Comparison of ENCODE assay signal across 1 cellular context in the genomic region with DNA sequence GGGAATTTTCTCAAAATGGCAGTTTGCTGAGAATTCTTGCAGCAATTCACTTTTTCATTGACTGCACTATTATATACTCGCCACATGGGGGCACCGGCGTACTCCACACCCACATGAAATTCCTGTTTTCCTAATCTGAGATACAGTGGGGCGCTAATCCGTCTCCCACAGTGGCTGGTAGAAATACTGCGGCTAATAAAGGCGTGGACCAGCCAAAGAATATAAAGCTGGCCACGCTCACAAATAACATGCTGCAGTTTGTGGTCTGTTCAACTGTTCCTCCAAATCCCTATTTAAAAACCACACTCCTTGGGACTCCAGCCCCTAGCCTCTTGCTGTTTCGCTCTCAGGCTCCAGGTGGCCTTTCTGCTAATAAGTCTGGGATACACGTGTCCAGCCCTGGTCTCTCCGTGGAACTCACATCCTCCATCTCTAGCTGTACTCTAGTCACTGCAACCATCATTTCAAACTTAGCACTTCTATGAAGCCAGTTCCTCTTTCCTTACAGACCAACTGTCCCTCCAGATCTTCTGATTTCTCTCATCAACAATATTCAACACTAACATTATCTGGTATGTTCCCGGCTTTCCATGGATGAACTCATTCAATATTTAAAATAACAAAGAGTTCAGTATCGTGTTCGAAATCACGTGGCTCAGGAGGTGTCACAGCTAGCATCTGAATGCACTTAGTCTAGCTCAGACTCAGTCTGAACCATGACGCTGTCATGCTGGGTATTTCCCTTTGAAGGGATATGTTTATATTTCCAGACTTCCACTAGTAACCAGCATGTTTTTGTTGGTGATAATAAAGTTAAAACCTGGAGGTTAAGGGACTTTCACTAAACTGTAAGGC.
A peak's percentile ranks its signal among the peaks of the same experiment; 100 is the strongest.
TF ChIP-seq lines count a peak whose summit lies in the region.

No MANE protein-coding gene starts in this region.

TF ChIP-seq in K562, 482 proteins besides CTCF, POLR2A, EP300 and RAD21 (continues in another document):
- TF ChIP-seq MAFG (tag; conservative IDR thresholded peaks at IDR 0.05) = no peak
- TF ChIP-seq ZNF75A (CRISPR knock-in tag; IDR thresholded peaks at IDR 0.05) = 0 out of 2 replicates have a peak, but pooled peaks have one; percentile 12
- TF ChIP-seq SMAD3 (CRISPR knock-in tag; conservative IDR thresholded peaks at IDR 0.05) = no peak
- TF ChIP-seq MYBL2 (IDR thresholded peaks at IDR 0.05; ENCODE audit: low read depth) = no peak
- no peak for TF ChIP-seq MYBL2 (CRISPR knock-in tag; IDR thresholded peaks at IDR 0.05; ENCODE audit: borderline replicate concordance)
- TF ChIP-seq CBX5 (IDR thresholded peaks at IDR 0.05; ENCODE audit: borderline replicate concordance, low read depth) = no peak
- TF ChIP-seq ZNF431 (CRISPR knock-in tag; IDR thresholded peaks at IDR 0.05) = no peak
- TF ChIP-seq ZNF175 (CRISPR knock-in tag; IDR thresholded peaks at IDR 0.05; ENCODE audit: low read depth) = no peak
- no peak for TF ChIP-seq STAT5B (CRISPR knock-in tag; IDR thresholded peaks at IDR 0.05)
- TF ChIP-seq EHMT2 (IDR thresholded peaks at IDR 0.05) = no peak
- TF ChIP-seq RHOXF2B (CRISPR knock-in tag; conservative IDR thresholded peaks at IDR 0.05) = no peak
- TF ChIP-seq, protein P1, sequence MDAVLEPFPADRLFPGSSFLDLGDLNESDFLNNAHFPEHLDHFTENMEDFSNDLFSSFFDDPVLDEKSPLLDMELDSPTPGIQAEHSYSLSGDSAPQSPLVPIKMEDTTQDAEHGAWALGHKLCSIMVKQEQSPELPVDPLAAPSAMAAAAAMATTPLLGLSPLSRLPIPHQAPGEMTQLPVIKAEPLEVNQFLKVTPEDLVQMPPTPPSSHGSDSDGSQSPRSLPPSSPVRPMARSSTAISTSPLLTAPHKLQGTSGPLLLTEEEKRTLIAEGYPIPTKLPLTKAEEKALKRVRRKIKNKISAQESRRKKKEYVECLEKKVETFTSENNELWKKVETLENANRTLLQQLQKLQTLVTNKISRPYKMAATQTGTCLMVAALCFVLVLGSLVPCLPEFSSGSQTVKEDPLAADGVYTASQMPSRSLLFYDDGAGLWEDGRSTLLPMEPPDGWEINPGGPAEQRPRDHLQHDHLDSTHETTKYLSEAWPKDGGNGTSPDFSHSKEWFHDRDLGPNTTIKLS (IDR thresholded peaks at IDR 0.05; ENCODE audit: borderline replicate concordance, low read depth) = no peak
- TF ChIP-seq, protein P2, sequence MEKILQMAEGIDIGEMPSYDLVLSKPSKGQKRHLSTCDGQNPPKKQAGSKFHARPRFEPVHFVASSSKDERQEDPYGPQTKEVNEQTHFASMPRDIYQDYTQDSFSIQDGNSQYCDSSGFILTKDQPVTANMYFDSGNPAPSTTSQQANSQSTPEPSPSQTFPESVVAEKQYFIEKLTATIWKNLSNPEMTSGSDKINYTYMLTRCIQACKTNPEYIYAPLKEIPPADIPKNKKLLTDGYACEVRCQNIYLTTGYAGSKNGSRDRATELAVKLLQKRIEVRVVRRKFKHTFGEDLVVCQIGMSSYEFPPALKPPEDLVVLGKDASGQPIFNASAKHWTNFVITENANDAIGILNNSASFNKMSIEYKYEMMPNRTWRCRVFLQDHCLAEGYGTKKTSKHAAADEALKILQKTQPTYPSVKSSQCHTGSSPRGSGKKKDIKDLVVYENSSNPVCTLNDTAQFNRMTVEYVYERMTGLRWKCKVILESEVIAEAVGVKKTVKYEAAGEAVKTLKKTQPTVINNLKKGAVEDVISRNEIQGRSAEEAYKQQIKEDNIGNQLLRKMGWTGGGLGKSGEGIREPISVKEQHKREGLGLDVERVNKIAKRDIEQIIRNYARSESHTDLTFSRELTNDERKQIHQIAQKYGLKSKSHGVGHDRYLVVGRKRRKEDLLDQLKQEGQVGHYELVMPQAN (IDR thresholded peaks at IDR 0.05; ENCODE audit: borderline replicate concordance) = no peak
- no peak for TF ChIP-seq BCOR (IDR thresholded peaks at IDR 0.05)
- TF ChIP-seq TOE1 (IDR thresholded peaks at IDR 0.05; ENCODE audit: borderline replicate concordance) = no peak
- TF ChIP-seq TOE1 (CRISPR knock-in tag; IDR thresholded peaks at IDR 0.05; ENCODE audit: borderline replicate concordance, low read depth) = no peak
- TF ChIP-seq, protein P3, sequence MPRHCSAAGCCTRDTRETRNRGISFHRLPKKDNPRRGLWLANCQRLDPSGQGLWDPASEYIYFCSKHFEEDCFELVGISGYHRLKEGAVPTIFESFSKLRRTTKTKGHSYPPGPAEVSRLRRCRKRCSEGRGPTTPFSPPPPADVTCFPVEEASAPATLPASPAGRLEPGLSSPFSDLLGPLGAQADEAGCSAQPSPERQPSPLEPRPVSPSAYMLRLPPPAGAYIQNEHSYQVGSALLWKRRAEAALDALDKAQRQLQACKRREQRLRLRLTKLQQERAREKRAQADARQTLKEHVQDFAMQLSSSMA (CRISPR knock-in tag; IDR thresholded peaks at IDR 0.05) = no peak
- TF ChIP-seq SRSF3 (IDR thresholded peaks at IDR 0.05; ENCODE audit: insufficient read depth, low read length) = no peak
- no peak for TF ChIP-seq ZNF764 (CRISPR knock-in tag; IDR thresholded peaks at IDR 0.05; ENCODE audit: low read depth)
- TF ChIP-seq RB1 (IDR thresholded peaks at IDR 0.05; ENCODE audit: low read depth) = no peak
- TF ChIP-seq, protein P4, sequence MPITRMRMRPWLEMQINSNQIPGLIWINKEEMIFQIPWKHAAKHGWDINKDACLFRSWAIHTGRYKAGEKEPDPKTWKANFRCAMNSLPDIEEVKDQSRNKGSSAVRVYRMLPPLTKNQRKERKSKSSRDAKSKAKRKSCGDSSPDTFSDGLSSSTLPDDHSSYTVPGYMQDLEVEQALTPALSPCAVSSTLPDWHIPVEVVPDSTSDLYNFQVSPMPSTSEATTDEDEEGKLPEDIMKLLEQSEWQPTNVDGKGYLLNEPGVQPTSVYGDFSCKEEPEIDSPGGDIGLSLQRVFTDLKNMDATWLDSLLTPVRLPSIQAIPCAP (CRISPR knock-in tag; IDR thresholded peaks at IDR 0.05; ENCODE audit: borderline replicate concordance) = no peak
- no peak; the same call in 1 of the 2 replicates for TF ChIP-seq LCOR (CRISPR knock-in tag; IDR thresholded peaks at IDR 0.05)
- TF ChIP-seq SMC3 (conservative IDR thresholded peaks at IDR 0.05; ENCODE audit: insufficient read depth, low read depth, low read length) = peak; percentile 66
- TF ChIP-seq, protein P5, sequence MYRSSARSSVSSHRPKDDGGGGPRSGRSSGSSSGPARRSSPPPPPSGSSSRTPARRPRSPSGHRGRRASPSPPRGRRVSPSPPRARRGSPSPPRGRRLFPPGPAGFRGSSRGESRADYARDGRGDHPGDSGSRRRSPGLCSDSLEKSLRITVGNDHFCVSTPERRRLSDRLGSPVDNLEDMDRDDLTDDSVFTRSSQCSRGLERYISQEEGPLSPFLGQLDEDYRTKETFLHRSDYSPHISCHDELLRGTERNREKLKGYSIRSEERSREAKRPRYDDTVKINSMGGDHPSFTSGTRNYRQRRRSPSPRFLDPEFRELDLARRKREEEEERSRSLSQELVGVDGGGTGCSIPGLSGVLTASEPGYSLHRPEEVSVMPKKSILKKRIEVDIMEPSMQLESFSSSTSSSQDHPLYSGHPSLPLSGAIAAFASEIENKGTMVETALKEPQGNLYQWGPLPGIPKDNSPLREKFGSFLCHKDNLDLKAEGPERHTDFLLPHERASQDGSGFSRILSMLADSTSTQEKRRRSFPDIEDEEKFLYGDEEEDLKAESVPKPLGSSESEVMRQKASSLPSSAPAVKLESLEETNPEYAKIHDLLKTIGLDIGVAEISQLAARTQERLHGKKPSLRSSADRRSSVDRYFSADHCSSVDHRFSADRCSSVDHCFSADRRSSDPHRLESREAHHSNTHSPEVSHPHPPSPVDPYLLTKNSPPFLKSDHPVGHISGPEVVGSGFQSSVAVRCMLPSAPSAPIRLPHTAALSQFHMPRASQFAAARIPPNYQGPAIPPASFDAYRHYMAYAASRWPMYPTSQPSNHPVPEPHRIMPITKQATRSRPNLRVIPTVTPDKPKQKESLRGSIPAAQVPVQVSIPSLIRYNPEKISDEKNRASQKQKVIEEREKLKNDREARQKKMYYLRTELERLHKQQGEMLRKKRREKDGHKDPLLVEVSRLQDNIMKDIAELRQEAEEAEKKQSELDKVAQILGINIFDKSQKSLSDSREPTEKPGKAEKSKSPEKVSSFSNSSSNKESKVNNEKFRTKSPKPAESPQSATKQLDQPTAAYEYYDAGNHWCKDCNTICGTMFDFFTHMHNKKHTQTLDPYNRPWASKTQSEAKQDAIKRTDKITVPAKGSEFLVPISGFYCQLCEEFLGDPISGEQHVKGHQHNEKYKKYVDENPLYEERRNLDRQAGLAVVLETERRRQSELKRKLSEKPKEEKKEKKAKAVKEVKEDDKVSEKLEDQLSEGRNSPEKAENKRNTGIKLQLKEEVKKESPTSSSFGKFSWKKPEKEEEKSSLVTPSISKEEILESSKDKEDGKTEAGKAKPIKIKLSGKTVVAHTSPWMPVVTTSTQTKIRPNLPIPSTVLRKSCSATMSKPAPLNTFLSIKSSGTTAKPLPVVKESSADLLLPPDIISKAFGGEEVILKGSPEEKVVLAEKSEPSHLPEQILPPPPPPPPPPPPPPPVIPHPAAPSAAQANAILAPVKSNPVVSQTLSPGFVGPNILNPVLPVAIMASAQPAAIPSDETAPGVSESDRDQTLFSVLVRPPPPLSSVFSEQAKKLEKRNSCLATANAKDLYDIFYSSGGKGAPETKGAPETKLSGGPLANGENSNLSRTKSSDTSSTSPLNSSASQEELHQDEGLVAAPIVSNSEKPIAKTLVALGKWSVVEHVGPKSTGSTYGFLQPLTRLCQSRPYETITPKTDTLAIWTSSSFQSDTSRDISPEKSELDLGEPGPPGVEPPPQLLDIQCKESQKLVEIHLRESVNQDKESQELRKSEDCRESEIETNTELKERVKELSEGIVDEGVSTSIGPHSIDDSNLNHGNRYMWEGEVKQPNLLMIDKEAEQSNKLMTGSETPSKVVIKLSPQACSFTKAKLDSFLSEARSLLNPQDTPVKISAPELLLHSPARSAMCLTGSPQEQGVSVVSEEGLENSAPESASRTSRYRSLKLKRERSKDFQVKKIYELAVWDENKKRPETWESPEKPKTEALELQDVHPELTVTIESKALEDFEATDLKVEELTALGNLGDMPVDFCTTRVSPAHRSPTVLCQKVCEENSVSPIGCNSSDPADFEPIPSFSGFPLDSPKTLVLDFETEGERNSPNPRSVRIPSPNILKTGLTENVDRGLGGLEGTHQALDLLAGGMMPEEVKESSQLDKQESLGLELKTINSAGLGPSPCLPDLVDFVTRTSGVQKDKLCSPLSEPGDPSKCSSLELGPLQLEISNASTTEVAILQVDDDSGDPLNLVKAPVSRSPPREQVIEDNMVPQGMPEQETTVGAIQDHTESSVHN (IDR thresholded peaks at IDR 0.05; ENCODE audit: borderline replicate concordance in 1 of 2, low read depth in 1 of 2) = no peak
- no peak for TF ChIP-seq SRSF7 (optimal IDR thresholded peaks at IDR 0.05; ENCODE audit: low read depth, low read length)
- TF ChIP-seq, protein P6, sequence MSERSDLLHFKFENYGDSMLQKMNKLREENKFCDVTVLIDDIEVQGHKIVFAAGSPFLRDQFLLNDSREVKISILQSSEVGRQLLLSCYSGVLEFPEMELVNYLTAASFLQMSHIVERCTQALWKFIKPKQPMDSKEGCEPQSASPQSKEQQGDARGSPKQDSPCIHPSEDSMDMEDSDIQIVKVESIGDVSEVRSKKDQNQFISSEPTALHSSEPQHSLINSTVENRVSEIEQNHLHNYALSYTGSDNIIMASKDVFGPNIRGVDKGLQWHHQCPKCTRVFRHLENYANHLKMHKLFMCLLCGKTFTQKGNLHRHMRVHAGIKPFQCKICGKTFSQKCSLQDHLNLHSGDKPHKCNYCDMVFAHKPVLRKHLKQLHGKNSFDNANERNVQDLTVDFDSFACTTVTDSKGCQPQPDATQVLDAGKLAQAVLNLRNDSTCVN (CRISPR knock-in tag; IDR thresholded peaks at IDR 0.05) = no peak
- TF ChIP-seq FUS (optimal IDR thresholded peaks at IDR 0.05; ENCODE audit: low read depth, low read length) = no peak
- TF ChIP-seq, protein P7, sequence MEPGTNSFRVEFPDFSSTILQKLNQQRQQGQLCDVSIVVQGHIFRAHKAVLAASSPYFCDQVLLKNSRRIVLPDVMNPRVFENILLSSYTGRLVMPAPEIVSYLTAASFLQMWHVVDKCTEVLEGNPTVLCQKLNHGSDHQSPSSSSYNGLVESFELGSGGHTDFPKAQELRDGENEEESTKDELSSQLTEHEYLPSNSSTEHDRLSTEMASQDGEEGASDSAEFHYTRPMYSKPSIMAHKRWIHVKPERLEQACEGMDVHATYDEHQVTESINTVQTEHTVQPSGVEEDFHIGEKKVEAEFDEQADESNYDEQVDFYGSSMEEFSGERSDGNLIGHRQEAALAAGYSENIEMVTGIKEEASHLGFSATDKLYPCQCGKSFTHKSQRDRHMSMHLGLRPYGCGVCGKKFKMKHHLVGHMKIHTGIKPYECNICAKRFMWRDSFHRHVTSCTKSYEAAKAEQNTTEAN (CRISPR knock-in tag; IDR thresholded peaks at IDR 0.05) = no peak
- no peak for TF ChIP-seq SAP30 (IDR thresholded peaks at IDR 0.05; ENCODE audit: borderline replicate concordance, insufficient read depth, low read depth, low read length, poor library complexity, severe bottlenecking)
- no peak for TF ChIP-seq STAG1 (CRISPR knock-in tag; IDR thresholded peaks at IDR 0.05; ENCODE audit: borderline replicate concordance)
- TF ChIP-seq, protein P8, sequence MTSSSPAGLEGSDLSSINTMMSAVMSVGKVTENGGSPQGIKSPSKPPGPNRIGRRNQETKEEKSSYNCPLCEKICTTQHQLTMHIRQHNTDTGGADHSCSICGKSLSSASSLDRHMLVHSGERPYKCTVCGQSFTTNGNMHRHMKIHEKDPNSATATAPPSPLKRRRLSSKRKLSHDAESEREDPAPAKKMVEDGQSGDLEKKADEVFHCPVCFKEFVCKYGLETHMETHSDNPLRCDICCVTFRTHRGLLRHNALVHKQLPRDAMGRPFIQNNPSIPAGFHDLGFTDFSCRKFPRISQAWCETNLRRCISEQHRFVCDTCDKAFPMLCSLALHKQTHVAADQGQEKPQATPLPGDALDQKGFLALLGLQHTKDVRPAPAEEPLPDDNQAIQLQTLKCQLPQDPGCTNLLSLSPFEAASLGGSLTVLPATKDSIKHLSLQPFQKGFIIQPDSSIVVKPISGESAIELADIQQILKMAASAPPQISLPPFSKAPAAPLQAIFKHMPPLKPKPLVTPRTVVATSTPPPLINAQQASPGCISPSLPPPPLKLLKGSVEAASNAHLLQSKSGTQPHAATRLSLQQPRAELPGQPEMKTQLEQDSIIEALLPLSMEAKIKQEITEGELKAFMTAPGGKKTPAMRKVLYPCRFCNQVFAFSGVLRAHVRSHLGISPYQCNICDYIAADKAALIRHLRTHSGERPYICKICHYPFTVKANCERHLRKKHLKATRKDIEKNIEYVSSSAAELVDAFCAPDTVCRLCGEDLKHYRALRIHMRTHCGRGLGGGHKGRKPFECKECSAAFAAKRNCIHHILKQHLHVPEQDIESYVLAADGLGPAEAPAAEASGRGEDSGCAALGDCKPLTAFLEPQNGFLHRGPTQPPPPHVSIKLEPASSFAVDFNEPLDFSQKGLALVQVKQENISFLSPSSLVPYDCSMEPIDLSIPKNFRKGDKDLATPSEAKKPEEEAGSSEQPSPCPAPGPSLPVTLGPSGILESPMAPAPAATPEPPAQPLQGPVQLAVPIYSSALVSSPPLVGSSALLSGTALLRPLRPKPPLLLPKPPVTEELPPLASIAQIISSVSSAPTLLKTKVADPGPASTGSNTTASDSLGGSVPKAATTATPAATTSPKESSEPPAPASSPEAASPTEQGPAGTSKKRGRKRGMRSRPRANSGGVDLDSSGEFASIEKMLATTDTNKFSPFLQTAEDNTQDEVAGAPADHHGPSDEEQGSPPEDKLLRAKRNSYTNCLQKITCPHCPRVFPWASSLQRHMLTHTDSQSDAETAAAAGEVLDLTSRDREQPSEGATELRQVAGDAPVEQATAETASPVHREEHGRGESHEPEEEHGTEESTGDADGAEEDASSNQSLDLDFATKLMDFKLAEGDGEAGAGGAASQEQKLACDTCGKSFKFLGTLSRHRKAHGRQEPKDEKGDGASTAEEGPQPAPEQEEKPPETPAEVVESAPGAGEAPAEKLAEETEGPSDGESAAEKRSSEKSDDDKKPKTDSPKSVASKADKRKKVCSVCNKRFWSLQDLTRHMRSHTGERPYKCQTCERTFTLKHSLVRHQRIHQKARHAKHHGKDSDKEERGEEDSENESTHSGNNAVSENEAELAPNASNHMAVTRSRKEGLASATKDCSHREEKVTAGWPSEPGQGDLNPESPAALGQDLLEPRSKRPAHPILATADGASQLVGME (CRISPR knock-in tag; IDR thresholded peaks at IDR 0.05) = no peak
- TF ChIP-seq MEIS2 (IDR thresholded peaks at IDR 0.05; ENCODE audit: partially characterized antibody) = no peak
